16 cellular contexts compared by ENCODE assay signal in genomic region chr21:41322496-41323382, GRCh38. TPM values are rescaled to one million over a fixed set of nuclear protein-coding genes. Genes with fewer than 3 reads are reported as not detected.
"Had no signal": no experiment of that assay in that cellular context is flagged by ENCODE, and none has a peak within 500 bp of the region (broad histone marks: within the 10 kb centered on the region; RNA-seq: fewer than 3 reads in every experiment).

No MANE protein-coding gene starts in this region.

- H2AFZ ChIP-seq: parathyroid adenoma had no signal

- H3K27ac ChIP-seq: parathyroid adenoma had no signal

- H3K79me2 ChIP-seq: parathyroid adenoma had no signal

- H3K4me1 ChIP-seq: parathyroid adenoma had no signal

- H3K4me3 ChIP-seq: lung had no signal

- DNase-seq: activated CD4-positive, alpha-beta memory T cell treated with anti-CD3 and anti-CD28 coated beads for 36 hours; activated CD8-positive, alpha-beta memory T cell treated with anti-CD3 and anti-CD28 coated beads, Interleukin-2, amount 10 ng/mL, durations not matched to agents 7 days and 5 days; activated naive CD4-positive, alpha-beta T cell treated with anti-CD3 and anti-CD28 coated beads, Interleukin-2, amount 10 ng/mL, durations not matched to agents 7 days and 5 days; activated T-cell treated with anti-CD3 and anti-CD28 coated beads, Interleukin-2, amount 50 U/mL, for 1 hour; dermis blood vessel endothelial cell; islet precursor cell; midbrain; retina; substantia nigra had no signal

RNA-seq across cellular contexts. Expression of gene FAM3B, which starts 6.1 kb away (rescaled TPM):
- total RNA-seq: activated CD4-positive, alpha-beta memory T cell treated with anti-CD3 and anti-CD28 coated beads for 36 hours; activated CD8-positive, alpha-beta memory T cell treated with anti-CD3 and anti-CD28 coated beads, Interleukin-2, amount 10 ng/mL, durations not matched to agents 7 days and 5 days; activated T-helper 2 cell treated with anti-CD3 and anti-CD28 coated beads, Interferon-gamma antibody, Interleukin-2, Interleukin-4, amounts not matched to agents 10 μg/mL and 5 μg/mL and 100 μg/mL, durations not matched to agents 14 hours and 24 hours and 36 hours; astrocyte; chondrocyte; dermis blood vessel endothelial cell; myocyte had no signal
- polyA plus RNA-seq: neural cell had no signal

RNA-seq across cellular contexts. Expression of gene MX2, which starts 39.1 kb away (rescaled TPM):
- total RNA-seq: chondrocyte had no signal
- polyA plus RNA-seq: neural cell had no signal
